In the genomic region with DNA sequence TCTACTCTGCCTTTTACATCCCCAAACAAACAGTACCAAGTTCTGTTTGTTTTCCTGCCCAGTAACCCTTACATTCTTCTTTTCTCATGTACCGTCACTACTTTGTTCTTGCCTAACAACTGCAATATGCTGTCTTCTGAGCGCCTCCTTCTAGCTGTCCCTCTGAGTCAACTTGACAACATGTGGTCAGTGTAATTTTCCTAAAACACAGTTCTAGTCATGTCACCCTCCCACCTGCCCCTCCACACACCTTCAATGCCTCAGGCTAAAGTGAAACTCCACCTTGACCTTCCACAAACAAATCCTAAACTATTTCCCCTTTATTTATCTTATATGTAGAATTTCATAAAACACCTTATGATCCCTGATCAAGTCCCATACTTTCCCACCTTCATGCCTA, we compare ENCODE assay signal across 10 cellular contexts. TPM values are rescaled to one million over a fixed set of nuclear protein-coding genes. Genes with fewer than 3 reads are reported as not detected.
DNase-seq lines count a peak whose midpoint lies in the region; ATAC-seq, FAIRE-seq and TF ChIP-seq lines count a peak whose summit lies in the region.
"Had no signal": no experiment of that assay in that cellular context is flagged by ENCODE, and none has a peak within 500 bp of the region (broad histone marks: within the 10 kb centered on the region; RNA-seq: fewer than 3 reads in every experiment).

No MANE protein-coding gene starts in this region.

- DNase-seq in GM10266 (ENCODE audit: extremely low spot score) (peak; percentile 33), GM19239 (ENCODE audit: insufficient read length, low spot score) (no peak), LHCN-M2 (ENCODE audit: low read depth) (peak; percentile 22), NCI-H2196 treated with DMSO at 0.1 percent for 48 hours (lab: John Stamatoyannopoulos, UW; ENCODE audit: unreplicated experiment) (no peak), cerebellar cortex (ENCODE audit: low spot score) (no peak), activated gamma-delta T cell treated with Interleukin-2 at 50 U/mL for 16 hours (no peak)
- DNase-seq in activated T-cell treated with anti-CD3 and anti-CD28 coated beads, Interleukin-2, amount 50 U/mL, for 48 hours: no peak
- DNase-seq: cortex of kidney, NCI-H524 treated with DMSO at 0.1 percent for 48 hours had no signal

- peak; percentile 82 for ATAC-seq in HG02763 (IDR thresholded peaks at IDR 0.05; ENCODE audit: unreplicated experiment)

- TF ChIP-seq CTCF in GM10266 (IDR thresholded peaks at IDR 0.05; ENCODE audit: control insufficient read depth, insufficient read depth, low read depth, missing control alignments): peak; percentile 9

- peak; percentile 90 for FAIRE-seq in GM19239 (lab: Jason Lieb, UNC)

RNA-seq across cellular contexts. Expression of gene LY75, which starts 18.0 kb away (rescaled TPM):
- total RNA-seq in LHCN-M2 (2014; rRNA removed): 0.19 and 0.57 TPM in 2 replicates
- polyA plus RNA-seq in LHCN-M2 (2012): 0.09 TPM

Comparison
In these comparisons a context has a peak if more than half of its experiments do, and no peak if none do; other contexts are left out.
1. DNase-seq: peak in GM10266 (single experiment) and LHCN-M2 (single experiment); none in GM19239 (single experiment), NCI-H2196 treated with DMSO at 0.1 percent for 48 hours (single experiment), cerebellar cortex (single experiment), activated T-cell treated with anti-CD3 and anti-CD28 coated beads, Interleukin-2, amount 50 U/mL, for 48 hours (0 of 2) and activated gamma-delta T cell treated with Interleukin-2 at 50 U/mL for 16 hours (single experiment).